Comparison of ENCODE assay signal across 8 cellular contexts in the genomic region with DNA sequence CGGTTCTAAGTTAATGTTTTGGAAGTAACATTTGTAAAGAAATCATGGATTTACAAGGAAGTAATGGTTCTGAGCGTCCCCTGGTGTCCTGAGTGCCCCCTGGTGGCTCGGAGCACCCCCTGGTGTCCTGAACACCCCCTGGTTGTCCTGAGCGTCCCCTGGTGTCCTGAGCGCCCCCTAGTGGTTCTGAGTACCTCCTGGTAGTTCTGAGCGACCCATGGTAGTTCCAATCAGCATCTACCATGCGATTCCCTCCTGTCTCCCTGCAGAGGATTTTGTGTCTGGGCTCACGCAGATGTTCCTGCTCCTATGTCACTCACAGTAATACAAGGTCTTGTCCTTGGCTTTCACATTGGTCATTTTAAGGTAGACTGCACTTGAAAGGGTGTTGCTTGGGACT.
DNase-seq lines count a peak whose midpoint lies in the region; ATAC-seq and TF ChIP-seq lines count a peak whose summit lies in the region.

No MANE protein-coding gene starts in this region.

- DNase-seq in SKM-1 treated with dmso at 0.1 percent for 144 hours (lab: John Stamatoyannopoulos, UW; ENCODE audit: unreplicated experiment), result peak; percentile 1
- peak; percentile 11 for DNase-seq in cerebellar cortex (ENCODE audit: low spot score)
- peak; percentile 47 to 73 (median 54) for DNase-seq in stimulated activated CD4-positive, alpha-beta T cell treated with anti-CD3 and anti-CD28 coated beads, TNF-alpha, amount 100 ng/mL, for 48 hours (ENCODE audit: low read depth in 3 of 3)
- DNase-seq in AG20443 (ENCODE audit: low spot score), result no peak
- DNase-seq in midbrain (lab: John Stamatoyannopoulos, UW), result no peak

- peak; percentile 63 for ATAC-seq in HG03432 (IDR thresholded peaks at IDR 0.05; ENCODE audit: unreplicated experiment)
- no peak for ATAC-seq in HG02840 (IDR thresholded peaks at IDR 0.05; ENCODE audit: low FRiP score, unreplicated experiment)

- peak; percentile 93 for TF ChIP-seq CTCF in GM12873 (IDR thresholded peaks at IDR 0.05; ENCODE audit: insufficient read depth, low read depth, low read length, missing control alignments)

Comparison
In these comparisons a context has a peak if more than half of its experiments do, and no peak if none do; other contexts are left out.
1. DNase-seq: peak in SKM-1 treated with dmso at 0.1 percent for 144 hours (single experiment), cerebellar cortex (single experiment) and stimulated activated CD4-positive, alpha-beta T cell treated with anti-CD3 and anti-CD28 coated beads, TNF-alpha, amount 100 ng/mL, for 48 hours (3 of 3); none in AG20443 (single experiment) and midbrain (single experiment).